ENCODE assay signal across 8 cellular contexts in genomic region chr4:53378171-53378482, GRCh38. TPM values are rescaled to one million over a fixed set of nuclear protein-coding genes. Genes with fewer than 3 reads are reported as not detected.
DNase-seq lines count a peak whose midpoint lies in the region; ATAC-seq and TF ChIP-seq lines count a peak whose summit lies in the region.

No MANE protein-coding gene starts in this region.

- peak; percentile 39 for ATAC-seq in HG02678 (IDR thresholded peaks at IDR 0.05; ENCODE audit: unreplicated experiment)

- H3K27me3 ChIP-seq in CD4-positive, alpha-beta memory T cell (ENCODE audit: insufficient read depth, low read length): no peaks in the 10 kb centered on the region

- no peaks in the 10 kb centered on the region for H3K27me3 Mint-ChIP-seq in CD4-positive, alpha-beta memory T cell
- peaks cover 8% of the 10 kb centered on the region for H3K27me3 Mint-ChIP-seq in activated naive CD8-positive, alpha-beta T cell treated with anti-CD3 and anti-CD28 coated beads for 36 hours

- H3K9me3 ChIP-seq in CD4-positive, alpha-beta memory T cell (ENCODE audit: control insufficient read depth in 1 of 2, low read length in 2 of 2): no peaks in the 10 kb centered on the region

- no peak for DNase-seq in CD4-positive, alpha-beta memory T cell
- no peak for DNase-seq in activated naive CD8-positive, alpha-beta T cell treated with anti-CD3 and anti-CD28 coated beads for 36 hours
- no peak for DNase-seq in lower leg skin (ENCODE audit: low spot score in 2 of 2)
- DNase-seq in epidermal melanocyte (ENCODE audit: insufficient read length, low spot score): no peak
- no peak for DNase-seq in NCI-H345 treated with DMSO at 0.1 percent for 48 hours (lab: John Stamatoyannopoulos, UW; ENCODE audit: unreplicated experiment)
- no peak for DNase-seq in SIG-M5 treated with dmso at 0.1 percent for 504 hours (lab: John Stamatoyannopoulos, UW; ENCODE audit: unreplicated experiment)
- DNase-seq in NCI-H1694 treated with DMSO at 0.1 percent for 48 hours (lab: John Stamatoyannopoulos, UW): no peak

- peaks cover 3 to 26% of the 10 kb centered on the region in 2 donors for H3K36me3 Mint-ChIP-seq in CD4-positive, alpha-beta memory T cell
- peaks cover 20% of the 10 kb centered on the region for H3K36me3 Mint-ChIP-seq in activated naive CD8-positive, alpha-beta T cell treated with anti-CD3 and anti-CD28 coated beads for 36 hours

- peaks cover 0 to 4% (median 0%) of the 10 kb centered on the region in 8 donors for H3K9me3 Mint-ChIP-seq in CD4-positive, alpha-beta memory T cell
- no peaks in the 10 kb centered on the region for H3K9me3 Mint-ChIP-seq in activated naive CD8-positive, alpha-beta T cell treated with anti-CD3 and anti-CD28 coated beads for 36 hours

- peak overlapping the region; percentile 98 to 100 (median 99) for H3K4me3 Mint-ChIP-seq in CD4-positive, alpha-beta memory T cell
- peak overlapping the region; percentile 98 for H3K4me3 Mint-ChIP-seq in activated naive CD8-positive, alpha-beta T cell treated with anti-CD3 and anti-CD28 coated beads for 36 hours

- intact Hi-C loops in CD4-positive, alpha-beta memory T cell (cut with micrococcal nuclease): loop anchor here (5.0 kb wide), 2 partner anchors 666 to 831 kb away; no protein-coding TSS in a partner anchor
- intact Hi-C loops in lower leg skin (cut with DNase I; ENCODE audit: low total_unique reads): no loop called here

- no peak for TF ChIP-seq POLR2A in lower leg skin (IDR thresholded peaks at IDR 0.05)

- 0 to 1% methylated on average over 10 of the region's 10 CpGs for WGBS in lower leg skin, 2 donors

- H3K4me1 Mint-ChIP-seq in CD4-positive, alpha-beta memory T cell: peaks cover 19 to 53% (median 34%) of the 10 kb centered on the region in 4 donors
- peaks cover 30% of the 10 kb centered on the region for H3K4me1 Mint-ChIP-seq in activated naive CD8-positive, alpha-beta T cell treated with anti-CD3 and anti-CD28 coated beads for 36 hours

- peaks cover 37% of the 10 kb centered on the region for H3K4me1 ChIP-seq in CD4-positive, alpha-beta memory T cell (ENCODE audit: insufficient read depth, low read length)

- H3K27ac Mint-ChIP-seq in CD4-positive, alpha-beta memory T cell: peak overlapping the region; percentile 97 to 100 (median 99)
- peak overlapping the region; percentile 99 for H3K27ac Mint-ChIP-seq in activated naive CD8-positive, alpha-beta T cell treated with anti-CD3 and anti-CD28 coated beads for 36 hours

- POLR2A ChIA-PET in CD4-positive, alpha-beta memory T cell (lab: Charles Lee; ENCODE audit: partially characterized antibody): interaction anchor here (0.8 to 3.3 kb wide), 4 partner anchors 12 to 665 kb away, joined by 3 to 49 read pairs (median 5); partner anchors contain the start of gene SCFD2

- peak overlapping the region; percentile 92 for H3K27ac ChIP-seq in CD4-positive, alpha-beta memory T cell (ENCODE audit: low read depth, low read length)

- TF ChIP-seq CTCF in lower leg skin (IDR thresholded peaks at IDR 0.05): no peak

- no peaks in the 10 kb centered on the region for H3K36me3 ChIP-seq in CD4-positive, alpha-beta memory T cell (ENCODE audit: insufficient read depth, low read length)

- CTCF ChIA-PET in CD4-positive, alpha-beta memory T cell (lab: Charles Lee; ENCODE audit: partially characterized antibody): interaction anchor here (1.7 to 1.8 kb wide), 2 partner anchors 9 to 13 kb away, joined by 4 to 7 read pairs; no protein-coding TSS in a partner anchor

- peak overlapping the region; percentile 71 to 89 for H3K4me3 ChIP-seq in CD4-positive, alpha-beta memory T cell (ENCODE audit: low read length in 2 of 2)
- peak overlapping the region; percentile 89 for H3K4me3 ChIP-seq in lower leg skin (ENCODE audit: low read depth, poor library complexity, severe bottlenecking)

RNA-seq across cellular contexts. Expression of gene FIP1L1, which starts 0.7 kb away (rescaled TPM):
- 10 to 100 TPM; 73.0 to 90.7 TPM for total RNA-seq in CD4-positive, alpha-beta memory T cell
- polyA plus RNA-seq in CD4-positive, alpha-beta memory T cell: 10 to 100 TPM; 63.9 to 68.1 TPM
- total RNA-seq in activated naive CD8-positive, alpha-beta T cell treated with anti-CD3 and anti-CD28 coated beads for 36 hours: 10 to 100 TPM; 76.6 to 82.3 TPM
- 10 to 100 TPM; 42.8 to 59.1 (median 49.6) TPM for total RNA-seq in lower leg skin

RNA-seq across cellular contexts. Expression of gene SCFD2, which starts 12.3 kb away (rescaled TPM):
- total RNA-seq in CD4-positive, alpha-beta memory T cell: 10 to 100 TPM; 12.4 to 13.1 TPM
- 10 to 100 TPM; 14.0 to 21.2 TPM for polyA plus RNA-seq in CD4-positive, alpha-beta memory T cell
- total RNA-seq in activated naive CD8-positive, alpha-beta T cell treated with anti-CD3 and anti-CD28 coated beads for 36 hours: 10 to 100 TPM; 21.9 to 23.7 TPM
- 10 to 100 TPM; 13.6 to 23.3 (median 19.0) TPM for total RNA-seq in lower leg skin
